ENCODE assay signal across 8 cellular contexts in the genomic region with DNA sequence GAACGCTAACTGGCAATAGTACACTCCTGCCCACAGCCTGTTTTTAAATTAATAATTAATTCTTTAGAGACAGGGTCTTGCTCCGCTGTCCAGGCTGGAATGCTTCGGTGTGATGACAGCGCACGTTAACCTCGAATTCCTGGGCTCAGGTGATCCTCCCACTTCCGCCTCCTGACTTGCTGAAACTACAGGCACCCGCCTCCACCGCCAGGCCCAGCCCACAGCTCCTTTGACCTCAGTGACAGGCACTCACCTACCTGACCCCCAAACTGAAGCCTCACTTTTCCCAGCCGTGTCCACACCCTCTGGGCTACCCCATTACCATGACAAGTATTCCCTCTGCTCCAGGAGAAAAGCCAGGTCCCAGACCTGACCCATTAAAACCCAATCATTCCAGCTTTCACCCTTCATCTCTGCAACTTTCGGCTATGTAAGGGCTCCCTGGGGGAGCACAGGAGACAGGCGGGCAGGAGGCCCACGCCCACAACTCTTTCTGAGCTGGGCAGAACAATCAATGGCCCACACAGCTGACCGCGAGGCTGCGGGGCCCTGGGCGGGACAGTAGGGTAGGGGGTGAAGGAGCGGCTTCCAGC. TPM values are rescaled to one million over a fixed set of nuclear protein-coding genes. Genes with fewer than 3 reads are reported as not detected.
DNase-seq lines count a peak whose midpoint lies in the region; ATAC-seq and TF ChIP-seq lines count a peak whose summit lies in the region.

No MANE protein-coding gene starts in this region.

- CTCF ChIA-PET in Calu3 (lab: Charles Lee) = no interaction called here

- no peaks in the 10 kb centered on the region for H3F3A ChIP-seq in OCI-LY1 (ENCODE audit: insufficient read depth, low read length)

- DNase-seq in Calu3 (peak; percentile 55), endodermal cell (peak; percentile 78), osteoblast (ENCODE audit: insufficient read length, low spot score, missing footprints) (peak; percentile 93), SK-N-DZ (ENCODE audit: low spot score) (no peak), NCI-H446 (lab: John Stamatoyannopoulos, UW) (no peak), NCI-H2107 (lab: John Stamatoyannopoulos, UW) (no peak)

- no peak for ATAC-seq in HG03097 (IDR thresholded peaks at IDR 0.05; ENCODE audit: low FRiP score, unreplicated experiment)

- TF ChIP-seq CTCF in Calu3 (IDR thresholded peaks at IDR 0.05; ENCODE audit: unreplicated experiment) (no peak), OCI-LY1 (IDR thresholded peaks at IDR 0.05; ENCODE audit: low read length) (no peak), endodermal cell (conservative IDR thresholded peaks at IDR 0.05) (no peak), osteoblast (IDR thresholded peaks at IDR 0.05; ENCODE audit: extremely low read depth, low read depth, low read length) (no peak)

- H3K27ac ChIP-seq in OCI-LY1 (ENCODE audit: low read depth, low read length, poor library complexity, severe bottlenecking) (no peak overlapping the region), endodermal cell (ENCODE audit: low read depth, low read length) (no peak overlapping the region), osteoblast (ENCODE audit: low read depth, low read length) (no peak overlapping the region)

- H3K4me1 ChIP-seq in OCI-LY1 (ENCODE audit: insufficient read depth, low read length, severe bottlenecking) = peaks cover 28% of the 10 kb centered on the region
- peaks cover 9% of the 10 kb centered on the region for H3K4me1 ChIP-seq in endodermal cell (ENCODE audit: control insufficient read depth, insufficient read depth, low read length)
- H3K4me1 ChIP-seq in osteoblast (ENCODE audit: insufficient read depth, low read length) = peaks cover 8% of the 10 kb centered on the region

- H3K36me3 ChIP-seq in OCI-LY1 (ENCODE audit: insufficient read depth, low read length) (no peaks in the 10 kb centered on the region; the same call in 1 of the 2 replicates), endodermal cell (ENCODE audit: control insufficient read depth, insufficient read depth, low read length) (peaks cover 8% of the 10 kb centered on the region), osteoblast (ENCODE audit: insufficient read depth, low read length) (no peaks in the 10 kb centered on the region)

- intact Hi-C loops in Calu3 (cut with micrococcal nuclease; ENCODE audit: unreplicated experiment) = loop anchor here (10.0 kb wide), 2 partner anchors 145 to 165 kb away; a partner anchor contains a TSS

- peak overlapping the region; percentile 88 for H3K27ac Mint-ChIP-seq in Calu3 (ENCODE audit: unreplicated experiment)
- H3K27ac Mint-ChIP-seq in endodermal cell = peak overlapping the region; percentile 78

- H3K9ac ChIP-seq in OCI-LY1 (ENCODE audit: low read length) (peak overlapping the region; percentile 77), endodermal cell (ENCODE audit: extremely low read depth, low read length, poor library complexity, severe bottlenecking) (peak overlapping the region; percentile 25)

- 77 to 85% methylated on average over 10 to 18 of the region's 18 CpGs for WGBS in endodermal cell (ENCODE audit: insufficient coverage in 1 of 2, insufficient read length in 1 of 2), 2 experiments

- H3K4me3 ChIP-seq in OCI-LY1 (ENCODE audit: low read depth, low read length, poor library complexity, severe bottlenecking) (peak overlapping the region; percentile 71), endodermal cell (ENCODE audit: low read length) (peak overlapping the region; percentile 71), osteoblast (ENCODE audit: insufficient read depth, low read length) (peak overlapping the region; percentile 75)

- no peaks in the 10 kb centered on the region for H3K9me3 Mint-ChIP-seq in Calu3 (ENCODE audit: low read depth, unreplicated experiment)
- no peaks in the 10 kb centered on the region for H3K9me3 Mint-ChIP-seq in endodermal cell

- H3K27me3 Mint-ChIP-seq in Calu3 (ENCODE audit: unreplicated experiment) = no peaks in the 10 kb centered on the region
- peaks cover 31% of the 10 kb centered on the region for H3K27me3 Mint-ChIP-seq in endodermal cell (ENCODE audit: insufficient read depth)

- H4K20me1 ChIP-seq in OCI-LY1 (ENCODE audit: insufficient read depth, low read length) (no peaks in the 10 kb centered on the region), osteoblast (ENCODE audit: insufficient read depth, low read length) (peaks cover 5% of the 10 kb centered on the region)

- H3K79me2 ChIP-seq in OCI-LY1 (ENCODE audit: insufficient read depth, low read length) (no peaks in the 10 kb centered on the region), osteoblast (ENCODE audit: insufficient read depth, low read length) (no peaks in the 10 kb centered on the region)

- H3K4me1 Mint-ChIP-seq in Calu3 (ENCODE audit: low read depth, unreplicated experiment) (no peaks in the 10 kb centered on the region), endodermal cell (peaks cover 6% of the 10 kb centered on the region)

- peaks cover 77% of the 10 kb centered on the region for H3K36me3 Mint-ChIP-seq in Calu3 (ENCODE audit: insufficient read depth, unreplicated experiment)
- H3K36me3 Mint-ChIP-seq in endodermal cell (ENCODE audit: low read depth) = peaks cover 16% of the 10 kb centered on the region

- H2AFZ ChIP-seq in OCI-LY1 (ENCODE audit: low read length) (no peak overlapping the region), osteoblast (ENCODE audit: low read length) (peak overlapping the region; percentile 56)

- peak overlapping the region; percentile 90 for H3K4me3 Mint-ChIP-seq in Calu3 (ENCODE audit: low read depth, unreplicated experiment)
- H3K4me3 Mint-ChIP-seq in endodermal cell = peak overlapping the region; percentile 77

- no TSS peak for BruUV-seq in Calu3 (replicated peaks; lab: Mats Ljungman, UMichigan)

- no peaks in the 10 kb centered on the region for H3K9me2 ChIP-seq in OCI-LY1 (ENCODE audit: low read depth, low read length)

- peak overlapping the region; percentile 91 for H3K4me2 ChIP-seq in OCI-LY1 (ENCODE audit: low read length)
- H3K4me2 ChIP-seq in osteoblast (ENCODE audit: insufficient read depth, low read length) = peak overlapping the region; percentile 85

- H3K27me3 ChIP-seq in OCI-LY1 (ENCODE audit: insufficient read depth, low read length) = peaks cover 7% of the 10 kb centered on the region
- peaks cover 32% of the 10 kb centered on the region for H3K27me3 ChIP-seq in endodermal cell (ENCODE audit: control insufficient read depth, insufficient read depth, low read length, poor library complexity, severe bottlenecking)
- H3K27me3 ChIP-seq in osteoblast (ENCODE audit: insufficient read depth, low read length) = peaks cover 33% of the 10 kb centered on the region

- H3K9me3 ChIP-seq in OCI-LY1 (ENCODE audit: low read length) = no peaks in the 10 kb centered on the region
- no peaks in the 10 kb centered on the region for H3K9me3 ChIP-seq in endodermal cell (ENCODE audit: control insufficient read depth, low read length)
- no peaks in the 10 kb centered on the region for H3K9me3 ChIP-seq in osteoblast (ENCODE audit: low read depth, low read length)

RNA-seq across cellular contexts. Expression of a gene that starts 0.7 kb away (rescaled TPM):
- total RNA-seq in Calu3 (2022) (7.2 and 7.8 TPM in 2 replicates), endodermal cell (10 to 100 TPM in 1 of 2 donors, 1 to 10 TPM in 1; 8.5 to 13.3 TPM), osteoblast (0.29 and 0.36 TPM in 2 replicates)
- 1.8 TPM for polyA plus RNA-seq in endodermal cell (2013, experiment 1 of 2)
- 1.8 TPM for polyA plus RNA-seq in endodermal cell (2013, experiment 2 of 2)
- polyA plus RNA-seq in SK-N-DZ (2014; cell fraction: cytosol; rRNA removed) = 0.52 and 2.6 TPM in 2 replicates
- 4.3 and 6.4 TPM in 2 replicates for polyA plus RNA-seq in SK-N-DZ (2014; cell fraction: nucleus; rRNA removed)

RNA-seq across cellular contexts. Expression of a gene that starts 1.0 kb away (rescaled TPM):
- total RNA-seq in Calu3 (2022) (93.3 and 100 TPM in 2 replicates), endodermal cell (10 to 100 TPM; 34.2 to 36.3 TPM), osteoblast (2.4 and 6.2 TPM in 2 replicates)
- polyA plus RNA-seq in endodermal cell (2013, experiment 1 of 2) = 11.3 TPM
- 14.6 TPM for polyA plus RNA-seq in endodermal cell (2013, experiment 2 of 2)
- polyA plus RNA-seq in SK-N-DZ (2014; cell fraction: cytosol; rRNA removed) = 25.4 and 30.7 TPM in 2 replicates
- 37.4 and 45.5 TPM in 2 replicates for polyA plus RNA-seq in SK-N-DZ (2014; cell fraction: nucleus; rRNA removed)

RNA-seq across cellular contexts. Expression of a gene that starts 16.5 kb away (rescaled TPM):
- 42.3 and 43.2 TPM in 2 replicates for total RNA-seq in Calu3 (2022)
- 10 to 100 TPM; 43.4 to 48.0 TPM for total RNA-seq in endodermal cell
- 23.9 TPM for polyA plus RNA-seq in endodermal cell (2013, experiment 1 of 2)
- 22.0 TPM for polyA plus RNA-seq in endodermal cell (2013, experiment 2 of 2)
- total RNA-seq in osteoblast = 23.9 and 27.5 TPM in 2 replicates
- 16.2 and 26.4 TPM in 2 replicates for polyA plus RNA-seq in SK-N-DZ (2014; cell fraction: cytosol; rRNA removed)
- 24.4 and 26.5 TPM in 2 replicates for polyA plus RNA-seq in SK-N-DZ (2014; cell fraction: nucleus; rRNA removed)

RNA-seq across cellular contexts. Expression of a gene that starts 22.5 kb away (rescaled TPM):
- total RNA-seq in Calu3 (2022) (2.2 and 2.6 TPM in 2 replicates), endodermal cell (1 to 10 TPM; 3.0 to 4.3 TPM), osteoblast (0.88 and 1.1 TPM in 2 replicates)
- polyA plus RNA-seq in endodermal cell (2013, experiment 1 of 2) = 0.93 TPM
- polyA plus RNA-seq in endodermal cell (2013, experiment 2 of 2) = 1.3 TPM
- 0.15 and 0.18 TPM in 2 replicates for polyA plus RNA-seq in SK-N-DZ (2014; cell fraction: cytosol; rRNA removed)
- 0.54 and 0.75 TPM in 2 replicates for polyA plus RNA-seq in SK-N-DZ (2014; cell fraction: nucleus; rRNA removed)

RNA-seq across cellular contexts. Expression of a gene that starts 24.4 kb away (rescaled TPM):
- total RNA-seq in Calu3 (2022) (42.1 and 47.9 TPM in 2 replicates), endodermal cell (10 to 100 TPM; 64.8 to 68.2 TPM), osteoblast (28.6 and 35.7 TPM in 2 replicates)
- 48.8 TPM for polyA plus RNA-seq in endodermal cell (2013, experiment 1 of 2)
- polyA plus RNA-seq in endodermal cell (2013, experiment 2 of 2) = 45.1 TPM
- polyA plus RNA-seq in SK-N-DZ (2014; cell fraction: cytosol; rRNA removed) = 53.4 and 62.1 TPM in 2 replicates
- 109 and 113 TPM in 2 replicates for polyA plus RNA-seq in SK-N-DZ (2014; cell fraction: nucleus; rRNA removed)

Comparison
In these comparisons a context has a peak if more than half of its experiments do, and no peak if none do; other contexts are left out.
1. DNase-seq: peak in Calu3 (single experiment), endodermal cell (single experiment) and osteoblast (single experiment); none in SK-N-DZ (single experiment), NCI-H446 (0 of 2) and NCI-H2107 (single experiment).
2. Peak in every context shown above with its lines, with median percentiles within 50 percentile points of each other: H3K4me3 ChIP-seq.